ENCODE assay signal across 30 cellular contexts in genomic region chr5:108508976-108509375, GRCh38.
"Had no signal": no experiment of that assay in that cellular context is flagged by ENCODE, and none has a peak within 500 bp of the region (broad histone marks: within the 10 kb centered on the region; RNA-seq: fewer than 3 reads in every experiment).

No MANE protein-coding gene starts in this region.

- H3K9me3 ChIP-seq: adrenal gland, ascending aorta, body of pancreas, breast epithelium had no signal

- H3K4me1 ChIP-seq: adrenal gland, ascending aorta, body of pancreas, breast epithelium had no signal

- H3K27ac ChIP-seq: adrenal gland, ascending aorta, body of pancreas, brain microvascular endothelial cell, breast epithelium, cardiac muscle cell had no signal

- DNase-seq: activated effector memory CD4-positive, alpha-beta T cell treated with anti-CD3 and anti-CD28 coated beads, Interleukin-2, amount 50 U/mL, for 16 hours; activated effector memory CD4-positive, alpha-beta T cell treated with Interleukin-2 at 50 U/mL for 16 hours; activated gamma-delta T cell; activated gamma-delta T cell treated with Interleukin-2 at 50 U/mL for 16 hours; activated naive CD4-positive, alpha-beta T cell; activated naive CD4-positive, alpha-beta T cell treated with anti-CD3 and anti-CD28 coated beads for 36 hours; activated naive CD4-positive, alpha-beta T cell treated with anti-CD3 and anti-CD28 coated beads, Interleukin-2, amount 10 ng/mL, durations not matched to agents 7 days and 5 days; activated naive CD4-positive, alpha-beta T cell treated with anti-CD3 and anti-CD28 coated beads, Interleukin-2, amount 50 U/mL, for 16 hours; activated naive CD4-positive, alpha-beta T cell treated with Interleukin-2 at 50 U/mL for 16 hours; activated naive CD8-positive, alpha-beta T cell treated with anti-CD3 and anti-CD28 coated beads for 36 hours; activated naive CD8-positive, alpha-beta T cell treated with anti-CD3 and anti-CD28 coated beads, Interleukin-2, amount 10 ng/mL, durations not matched to agents 7 days and 5 days; activated naive CD8-positive, alpha-beta T cell treated with anti-CD3 and anti-CD28 coated beads, Interleukin-2, amount 50 U/mL, for 24 hours; activated T-cell treated with anti-CD3 and anti-CD28 coated beads, Interleukin-2, amount 50 U/mL, for 24 hours; activated T-cell treated with anti-CD3 and anti-CD28 coated beads, Interleukin-2, amount 50 U/mL, for 4 hours; activated T-cell treated with anti-CD3 and anti-CD28 coated beads, Interleukin-2, amount 50 U/mL, for 48 hours; activated T-cell treated with anti-CD3 and anti-CD28 coated beads, Interleukin-2, amount 50 U/mL, for 72 hours; adrenal gland; amniotic stem cell; amygdala; anterior cingulate cortex; aorta; body of pancreas; brain microvascular endothelial cell; central memory CD4-positive, alpha-beta T cell; cerebellar nuclear complex had no signal

- H3K4me3 ChIP-seq: adrenal gland, ascending aorta, body of pancreas, breast epithelium, cardiac muscle cell had no signal

- H3K27me3 ChIP-seq: adrenal gland, ascending aorta, body of pancreas, brain microvascular endothelial cell, breast epithelium, cardiac muscle cell had no signal

- ATAC-seq: activated naive CD4-positive, alpha-beta T cell treated with anti-CD3 and anti-CD28 coated beads, Interleukin-2, amount 50 U/mL, for 72 hours; activated naive CD8-positive, alpha-beta T cell treated with anti-CD3 and anti-CD28 coated beads, Interleukin-2, amount 50 U/mL, for 24 hours; activated T-cell treated with anti-CD3 and anti-CD28 coated beads, Interleukin-2, amount 50 U/mL, for 4 hours; activated T-cell treated with anti-CD3 and anti-CD28 coated beads, Interleukin-2, amount 50 U/mL, for 72 hours; activated T-helper 17 cell treated with anti-CD3 and anti-CD28 coated beads, Interleukin-2, amount 50 U/mL, for 72 hours; body of pancreas had no signal

- H3K36me3 ChIP-seq: adrenal gland, ascending aorta, brain microvascular endothelial cell, breast epithelium, cardiac muscle cell had no signal
